Comparison of ENCODE assay signal across 13 cellular contexts in genomic region chr9:36489453-36489852, GRCh38.
DNase-seq lines count a peak whose midpoint lies in the region; ATAC-seq lines count a peak whose summit lies in the region.
"Had no signal": no experiment of that assay in that cellular context is flagged by ENCODE, and none has a peak within 500 bp of the region (broad histone marks: within the 10 kb centered on the region; RNA-seq: fewer than 3 reads in every experiment).

No MANE protein-coding gene starts in this region.

- no peaks in the 10 kb centered on the region for H3K27me3 Mint-ChIP-seq in stimulated activated naive CD8-positive, alpha-beta T cell treated with anti-CD3 and anti-CD28 coated beads, Interleukin-15, Interleukin-2, amounts not matched to agents 100 ng/mL and 50 ng/mL, for 24 hours
- H3K27me3 Mint-ChIP-seq in stimulated activated naive CD8-positive, alpha-beta T cell treated with anti-CD3 and anti-CD28 coated beads, Interleukin-15, amount 100 ng/mL, for 72 hours = no peaks in the 10 kb centered on the region
- no peaks in the 10 kb centered on the region for H3K27me3 Mint-ChIP-seq in activated T-helper 2 cell treated with anti-CD3 and anti-CD28 coated beads, Interferon-gamma antibody, Interleukin-2, Interleukin-4, amounts not matched to agents 10 μg/mL and 5 μg/mL and 100 μg/mL, durations not matched to agents 14 hours and 24 hours and 36 hours (ENCODE audit: low read depth)
- no peaks in the 10 kb centered on the region for H3K27me3 Mint-ChIP-seq in naive thymus-derived CD8-positive, alpha-beta T cell

- H3K36me3 Mint-ChIP-seq in stimulated activated naive CD8-positive, alpha-beta T cell treated with anti-CD3 and anti-CD28 coated beads, Interleukin-15, Interleukin-2, amounts not matched to agents 100 ng/mL and 50 ng/mL, for 24 hours (ENCODE audit: low read depth) = no peaks in the 10 kb centered on the region
- H3K36me3 Mint-ChIP-seq in activated T-helper 2 cell treated with anti-CD3 and anti-CD28 coated beads, Interferon-gamma antibody, Interleukin-2, Interleukin-4, amounts not matched to agents 10 μg/mL and 5 μg/mL and 100 μg/mL, durations not matched to agents 14 hours and 24 hours and 36 hours (ENCODE audit: low read depth) = peaks cover 8% of the 10 kb centered on the region
- no peaks in the 10 kb centered on the region for H3K36me3 Mint-ChIP-seq in naive thymus-derived CD8-positive, alpha-beta T cell

- no peak overlapping the region for H3K4me3 Mint-ChIP-seq in stimulated activated naive CD8-positive, alpha-beta T cell treated with anti-CD3 and anti-CD28 coated beads, Interleukin-15, Interleukin-2, amounts not matched to agents 100 ng/mL and 50 ng/mL, for 24 hours
- H3K4me3 Mint-ChIP-seq in stimulated activated naive CD8-positive, alpha-beta T cell treated with anti-CD3 and anti-CD28 coated beads, Interleukin-15, amount 100 ng/mL, for 72 hours = peak overlapping the region in 1 of 2 donors; percentile 99
- H3K4me3 Mint-ChIP-seq in activated T-helper 2 cell treated with anti-CD3 and anti-CD28 coated beads, Interferon-gamma antibody, Interleukin-2, Interleukin-4, amounts not matched to agents 10 μg/mL and 5 μg/mL and 100 μg/mL, durations not matched to agents 14 hours and 24 hours and 36 hours (ENCODE audit: low read depth) = peak overlapping the region; percentile 46
- peak overlapping the region in 8 of 10 donors; percentile 3 to 98 (median 51) for H3K4me3 Mint-ChIP-seq in naive thymus-derived CD8-positive, alpha-beta T cell

- no peaks in the 10 kb centered on the region for H3K9me3 Mint-ChIP-seq in stimulated activated naive CD8-positive, alpha-beta T cell treated with anti-CD3 and anti-CD28 coated beads, Interleukin-15, Interleukin-2, amounts not matched to agents 100 ng/mL and 50 ng/mL, for 24 hours
- H3K9me3 Mint-ChIP-seq in stimulated activated naive CD8-positive, alpha-beta T cell treated with anti-CD3 and anti-CD28 coated beads, Interleukin-15, amount 100 ng/mL, for 72 hours = peaks cover 0 to 3% of the 10 kb centered on the region in 2 donors
- H3K9me3 Mint-ChIP-seq in activated T-helper 2 cell treated with anti-CD3 and anti-CD28 coated beads, Interferon-gamma antibody, Interleukin-2, Interleukin-4, amounts not matched to agents 10 μg/mL and 5 μg/mL and 100 μg/mL, durations not matched to agents 14 hours and 24 hours and 36 hours = no peaks in the 10 kb centered on the region
- no peaks in the 10 kb centered on the region for H3K9me3 Mint-ChIP-seq in naive thymus-derived CD8-positive, alpha-beta T cell
- H3K9me3 Mint-ChIP-seq: activated T-cell treated with anti-CD3 and anti-CD28 coated beads, Interleukin-2, amount 50 U/mL, for 72 hours had no signal

- no peak for DNase-seq in stimulated activated naive CD8-positive, alpha-beta T cell treated with anti-CD3 and anti-CD28 coated beads, Interleukin-15, amount 100 ng/mL, for 72 hours
- DNase-seq in activated T-helper 2 cell treated with anti-CD3 and anti-CD28 coated beads, Interferon-gamma antibody, Interleukin-2, Interleukin-4, amounts not matched to agents 10 μg/mL and 5 μg/mL and 100 μg/mL, durations not matched to agents 14 hours and 24 hours and 36 hours (ENCODE audit: low spot score) = no peak
- DNase-seq in naive thymus-derived CD8-positive, alpha-beta T cell = no peak
- DNase-seq in stimulated activated naive CD4-positive, alpha-beta T cell (lab: John Stamatoyannopoulos, UW) = no peak
- DNase-seq in HuH-7 (ENCODE audit: low spot score) (no peak), NCI-H1694 (lab: John Stamatoyannopoulos, UW) (no peak)
- DNase-seq: activated CD4-positive, CD25-positive, alpha-beta regulatory T cell; activated T-cell treated with anti-CD3 and anti-CD28 coated beads, Interleukin-2, amount 50 U/mL, for 72 hours; NCI-H2029 treated with DMSO at 0.1 percent for 48 hours; NCI-H69; stomach had no signal

- H3K27ac Mint-ChIP-seq in stimulated activated naive CD8-positive, alpha-beta T cell treated with anti-CD3 and anti-CD28 coated beads, Interleukin-15, Interleukin-2, amounts not matched to agents 100 ng/mL and 50 ng/mL, for 24 hours = peak overlapping the region; percentile 63
- H3K27ac Mint-ChIP-seq in stimulated activated naive CD8-positive, alpha-beta T cell treated with anti-CD3 and anti-CD28 coated beads, Interleukin-15, amount 100 ng/mL, for 72 hours = no peak overlapping the region
- peak overlapping the region; percentile 27 for H3K27ac Mint-ChIP-seq in activated T-helper 2 cell treated with anti-CD3 and anti-CD28 coated beads, Interferon-gamma antibody, Interleukin-2, Interleukin-4, amounts not matched to agents 10 μg/mL and 5 μg/mL and 100 μg/mL, durations not matched to agents 14 hours and 24 hours and 36 hours
- H3K27ac Mint-ChIP-seq in naive thymus-derived CD8-positive, alpha-beta T cell = peak overlapping the region; percentile 96 to 100 (median 99)

- peaks cover 74% of the 10 kb centered on the region for H3K4me1 Mint-ChIP-seq in stimulated activated naive CD8-positive, alpha-beta T cell treated with anti-CD3 and anti-CD28 coated beads, Interleukin-15, Interleukin-2, amounts not matched to agents 100 ng/mL and 50 ng/mL, for 24 hours (ENCODE audit: low read depth)
- H3K4me1 Mint-ChIP-seq in stimulated activated naive CD8-positive, alpha-beta T cell treated with anti-CD3 and anti-CD28 coated beads, Interleukin-15, amount 100 ng/mL, for 72 hours = peaks cover 78% of the 10 kb centered on the region
- peaks cover 50% of the 10 kb centered on the region for H3K4me1 Mint-ChIP-seq in activated T-helper 2 cell treated with anti-CD3 and anti-CD28 coated beads, Interferon-gamma antibody, Interleukin-2, Interleukin-4, amounts not matched to agents 10 μg/mL and 5 μg/mL and 100 μg/mL, durations not matched to agents 14 hours and 24 hours and 36 hours (ENCODE audit: low read depth)
- peaks cover 39 to 75% (median 68%) of the 10 kb centered on the region in 4 donors for H3K4me1 Mint-ChIP-seq in naive thymus-derived CD8-positive, alpha-beta T cell

- no peak for ATAC-seq in stimulated activated naive CD8-positive, alpha-beta T cell treated with anti-CD3 and anti-CD28 coated beads, Interleukin-15, amount 100 ng/mL, for 72 hours
- ATAC-seq in naive thymus-derived CD8-positive, alpha-beta T cell = no peak
- ATAC-seq in HG02970 (IDR thresholded peaks at IDR 0.05; ENCODE audit: low FRiP score, unreplicated experiment) = no peak
- ATAC-seq: activated T-cell treated with anti-CD3 and anti-CD28 coated beads, Interleukin-2, amount 50 U/mL, for 72 hours had no signal

- POLR2A ChIA-PET in naive thymus-derived CD8-positive, alpha-beta T cell (lab: Charles Lee) = interaction anchor here (0.6 to 4.7 kb wide), 3 partner anchors 9 to 37 kb away, joined by 3 to 58 read pairs (median 37); no protein-coding TSS in a partner anchor

- intact Hi-C loops in activated T-helper 2 cell treated with anti-CD3 and anti-CD28 coated beads, Interferon-gamma antibody, Interleukin-2, Interleukin-4, amounts not matched to agents 10 μg/mL and 5 μg/mL and 100 μg/mL, durations not matched to agents 14 hours and 24 hours and 36 hours (cut with micrococcal nuclease) = loop anchor here (5.0 to 10.0 kb wide), 4 partner anchors 68 to 1415 kb away; partner anchors contain the start of genes FANCG, GNE, MELK and VCP

Comparison
In these comparisons a context has a peak if more than half of its experiments do, and no peak if none do; other contexts are left out.
1. H3K27ac Mint-ChIP-seq: peak in stimulated activated naive CD8-positive, alpha-beta T cell treated with anti-CD3 and anti-CD28 coated beads, Interleukin-15, Interleukin-2, amounts not matched to agents 100 ng/mL and 50 ng/mL, for 24 hours (single experiment), activated T-helper 2 cell treated with anti-CD3 and anti-CD28 coated beads, Interferon-gamma antibody, Interleukin-2, Interleukin-4, amounts not matched to agents 10 μg/mL and 5 μg/mL and 100 μg/mL, durations not matched to agents 14 hours and 24 hours and 36 hours (single experiment) and naive thymus-derived CD8-positive, alpha-beta T cell (10 of 10); none in stimulated activated naive CD8-positive, alpha-beta T cell treated with anti-CD3 and anti-CD28 coated beads, Interleukin-15, amount 100 ng/mL, for 72 hours (0 of 2).